20 cellular contexts compared by ENCODE assay signal in the genomic region with DNA sequence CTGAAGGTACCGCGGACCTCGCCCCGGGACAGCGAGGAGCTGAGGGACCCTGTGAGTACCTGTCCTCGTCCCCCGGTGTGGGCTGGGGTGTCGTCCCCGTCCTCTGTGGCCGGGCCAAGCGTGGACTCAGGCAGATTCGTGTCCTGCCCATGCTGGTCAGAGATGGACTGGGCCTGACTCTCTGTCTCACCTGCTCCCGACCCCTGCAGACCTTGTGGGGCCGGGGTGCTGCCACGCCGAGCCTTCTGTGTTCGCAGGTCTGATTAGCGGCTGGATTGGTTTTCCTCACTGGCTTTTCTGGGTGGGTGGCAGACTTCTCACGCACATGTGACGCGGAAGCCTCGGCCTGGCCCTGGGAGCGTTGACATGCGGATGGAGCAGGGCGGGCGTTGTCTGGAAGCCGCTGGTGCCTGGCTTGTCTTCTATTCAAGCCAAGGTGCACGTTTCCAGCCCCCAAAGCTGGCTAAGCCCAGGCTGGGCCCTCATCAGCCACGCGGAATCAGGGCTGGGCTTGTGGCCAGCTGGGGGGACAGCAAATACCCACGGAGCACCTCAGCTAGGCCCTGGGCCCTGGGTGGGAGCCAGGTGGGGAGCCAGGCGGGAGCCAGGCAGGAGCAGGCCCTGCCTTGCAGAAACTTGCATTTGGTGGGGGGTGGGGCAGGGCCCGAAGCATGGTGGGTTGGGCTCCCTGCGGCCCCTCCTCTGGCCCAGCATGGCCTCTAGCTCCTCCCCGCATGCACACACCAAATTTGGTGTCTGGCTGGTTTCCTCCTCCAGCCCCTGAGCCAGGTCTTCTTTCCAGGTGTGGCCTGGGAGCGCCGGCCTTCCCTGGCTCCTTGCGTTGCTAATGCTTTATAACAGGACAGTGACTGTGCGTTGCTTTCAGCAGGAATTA. TPM values are rescaled to one million over a fixed set of nuclear protein-coding genes. Genes with fewer than 3 reads are reported as not detected.
DNase-seq lines count a peak whose midpoint lies in the region; FAIRE-seq and TF ChIP-seq lines count a peak whose summit lies in the region.
"Had no signal": no experiment of that assay in that cellular context is flagged by ENCODE, and none has a peak within 500 bp of the region (broad histone marks: within the 10 kb centered on the region; RNA-seq: fewer than 3 reads in every experiment).

No MANE protein-coding gene starts in this region.

- POLR2A ChIA-PET in MCF 10A (lab: Yijun Ruan, JAX), result no interaction called here

- WGBS in mammary epithelial cell (ENCODE audit: low coverage, missing lambda C conversion rate), result 23% methylated on average over 27 of the region's 39 CpGs

- H3K9me3 Mint-ChIP-seq in MCF 10A (ENCODE audit: unreplicated experiment), result no peaks in the 10 kb centered on the region
- H3K9me3 Mint-ChIP-seq: activated naive CD4-positive, alpha-beta T cell treated with anti-CD3 and anti-CD28 coated beads, Interleukin-2, amount 50 U/mL, for 72 hours; naive thymus-derived CD4-positive, alpha-beta T cell had no signal

- H3K79me2 ChIP-seq in mammary epithelial cell (ENCODE audit: insufficient read depth, low read length) (no peaks in the 10 kb centered on the region), keratinocyte (ENCODE audit: control insufficient read depth, insufficient read depth, low read length) (no peaks in the 10 kb centered on the region)

- H3K27ac Mint-ChIP-seq in MCF 10A (ENCODE audit: low read depth, unreplicated experiment), result no peak overlapping the region
- H3K27ac Mint-ChIP-seq: activated naive CD4-positive, alpha-beta T cell treated with anti-CD3 and anti-CD28 coated beads, Interleukin-2, amount 50 U/mL, for 72 hours; CD8-positive, alpha-beta memory T cell; naive thymus-derived CD4-positive, alpha-beta T cell; T-helper 17 cell had no signal

- peak; percentile 84 for FAIRE-seq in keratinocyte (lab: Jason Lieb, UNC)
- peak; percentile 17 for FAIRE-seq in urothelium cell line (lab: Jason Lieb, UNC)

- H3K4me2 ChIP-seq in mammary epithelial cell (ENCODE audit: insufficient read depth, low read depth, low read length) (peak overlapping the region; percentile 78), keratinocyte (ENCODE audit: control insufficient read depth, extremely low read depth, insufficient read depth, low read depth, low read length) (peak overlapping the region; percentile 62)

- in situ Hi-C loops in mammary epithelial cell (cut with MboI; ENCODE audit: low sequenced_read_pairs in 2 of 2), result no loop called here

- no peaks in the 10 kb centered on the region for H4K20me1 ChIP-seq in mammary epithelial cell (ENCODE audit: insufficient read depth, low read length)
- H4K20me1 ChIP-seq in keratinocyte (ENCODE audit: control insufficient read depth, extremely low read depth, insufficient read depth, low read length), result no peaks in the 10 kb centered on the region

- CTCF ChIA-PET in MCF 10A (lab: Yijun Ruan, JAX) (interaction anchor here (0.6 kb wide), 1 partner anchor 40 kb away, joined by 4 read pairs; no protein-coding TSS in a partner anchor), mammary epithelial cell (lab: Charles Lee; ENCODE audit: low non-redundant PET) (interaction anchor here (0.7 kb wide), 1 partner anchor 64 kb away, joined by 3 read pairs; no protein-coding TSS in a partner anchor)

- H3K27ac ChIP-seq in breast epithelium, result peak overlapping the region; percentile 62 to 74
- H3K27ac ChIP-seq in mammary epithelial cell (ENCODE audit: insufficient read depth, low read depth, low read length), result peak overlapping the region; percentile 21
- H3K27ac ChIP-seq in keratinocyte (ENCODE audit: control insufficient read depth, insufficient read depth, low read length), result peak overlapping the region; percentile 74
- H3K27ac ChIP-seq: tibial nerve had no signal

- H3K4me1 ChIP-seq in breast epithelium (no peaks in the 10 kb centered on the region), mammary epithelial cell (ENCODE audit: insufficient read depth, low read length) (peaks cover 36% of the 10 kb centered on the region), keratinocyte (ENCODE audit: control insufficient read depth, extremely low read depth, insufficient read depth, low read length) (peaks cover 33% of the 10 kb centered on the region)

- H3K4me3 ChIP-seq in breast epithelium (peak overlapping the region in 2 of 3 donors; percentile 16 to 31), mammary epithelial cell (replicated peaks in 1 of 3; ENCODE audit: insufficient read depth in 1 of 3, low read depth in 2 of 3, low read length in 3 of 3) (peak overlapping the region in 1 of 3 experiments; percentile 16), keratinocyte (ENCODE audit: control insufficient read depth in 2 of 3, extremely low read depth in 1 of 3, insufficient read depth in 2 of 3, low read depth in 1 of 3, low read length in 3 of 3) (peak overlapping the region; percentile 1 to 40 (median 35))
- H3K4me3 ChIP-seq: tibial nerve had no signal

- TF ChIP-seq CTCF in breast epithelium (IDR thresholded peaks at IDR 0.05) (no peak), MCF 10A (IDR thresholded peaks at IDR 0.05; ENCODE audit: unreplicated experiment) (no peak), mammary epithelial cell (conservative IDR thresholded peaks at IDR 0.05 in 1 of 2, IDR thresholded peaks at IDR 0.05 in 1 of 2; ENCODE audit: extremely low read depth in 1 of 2, insufficient read depth in 1 of 2, low read depth in 1 of 2, low read length in 2 of 2) (no peak), keratinocyte (optimal IDR thresholded peaks at IDR 0.05 in 1 of 3, IDR thresholded peaks at IDR 0.05 in 1 of 3, conservative IDR thresholded peaks at IDR 0.05 in 1 of 3; ENCODE audit: extremely low read depth in 1 of 3, insufficient read depth in 2 of 3, low read length in 3 of 3) (no peak)

- H2AFZ ChIP-seq in mammary epithelial cell (ENCODE audit: low read depth, low read length), result peak overlapping the region; percentile 87
- H2AFZ ChIP-seq in keratinocyte (ENCODE audit: control insufficient read depth, low read length), result peak overlapping the region; percentile 78

- peaks cover 5% of the 10 kb centered on the region for H3K9me1 ChIP-seq in keratinocyte (ENCODE audit: control insufficient read depth, extremely low read depth, insufficient read depth, low read length)

- H3K36me3 Mint-ChIP-seq in MCF 10A (ENCODE audit: insufficient read depth, unreplicated experiment), result peaks cover 5% of the 10 kb centered on the region
- H3K36me3 Mint-ChIP-seq: activated naive CD4-positive, alpha-beta T cell treated with anti-CD3 and anti-CD28 coated beads, Interleukin-2, amount 50 U/mL, for 72 hours had no signal

- BruUV-seq in MCF 10A (replicated peaks; lab: Mats Ljungman, UMichigan) (no TSS peak), mammary epithelial cell (replicated peaks; lab: Mats Ljungman, UMichigan) (no TSS peak)

- H3K9ac ChIP-seq in mammary epithelial cell (ENCODE audit: insufficient read depth, low read length) (peak overlapping the region; percentile 22), keratinocyte (ENCODE audit: control insufficient read depth, extremely low read depth, insufficient read depth, low read length) (peak overlapping the region; percentile 64)

- no peak overlapping the region for H3K4me3 Mint-ChIP-seq in MCF 10A (ENCODE audit: unreplicated experiment)
- H3K4me3 Mint-ChIP-seq: CD8-positive, alpha-beta memory T cell; naive thymus-derived CD4-positive, alpha-beta T cell; T-helper 17 cell had no signal

- H3K9me3 ChIP-seq in breast epithelium, result no peaks in the 10 kb centered on the region
- H3K9me3 ChIP-seq in mammary epithelial cell (replicated peaks; ENCODE audit: insufficient read depth, low read length), result no peaks in the 10 kb centered on the region
- H3K9me3 ChIP-seq in keratinocyte (ENCODE audit: control insufficient read depth, low read depth, low read length), result no peaks in the 10 kb centered on the region
- H3K9me3 ChIP-seq: tibial nerve had no signal

- intact Hi-C loops in breast epithelium (cut with DNase I; ENCODE audit: low total_unique reads), result no loop called here
- intact Hi-C loops in MCF 10A (cut with micrococcal nuclease), result no loop called here
- intact Hi-C loops in mammary epithelial cell (cut with micrococcal nuclease), result no loop called here

- no peak for TF ChIP-seq POLR2A in breast epithelium (IDR thresholded peaks at IDR 0.05)

- DNase-seq in breast epithelium (ENCODE audit: low spot score in 2 of 2) (peak in 1 of 2 donors; percentile 84), MCF 10A (ENCODE audit: unreplicated experiment) (no peak), mammary epithelial cell (peak; percentile 81), keratinocyte (ENCODE audit: low read depth, low spot score) (peak; percentile 76), urothelium cell line (ENCODE audit: low spot score) (no peak), activated gamma-delta T cell (lab: John Stamatoyannopoulos, UW) (no peak), NCI-H146 treated with DMSO at 0.1 percent for 48 hours (lab: John Stamatoyannopoulos, UW; ENCODE audit: unreplicated experiment) (no peak)
- DNase-seq in stimulated activated CD8-positive, alpha-beta memory T cell treated with anti-CD3 and anti-CD28 coated beads, Interleukin-4, amount 100 ng/mL, for 48 hours, result no peak
- DNase-seq: activated CD4-positive, alpha-beta T cell treated with anti-CD3 and anti-CD28 coated beads for 1 hour; caudate nucleus; CD8-positive, alpha-beta memory T cell; GF-D8; KBM-7; naive thymus-derived CD4-positive, alpha-beta T cell; NCI-H1694; NCI-H526; stimulated activated CD4-positive, alpha-beta T cell treated with anti-CD3 and anti-CD28 coated beads, Interleukin-2, amount 100 ng/mL, for 48 hours had no signal

- peaks cover 5% of the 10 kb centered on the region for H3K4me1 Mint-ChIP-seq in MCF 10A (ENCODE audit: insufficient read depth, unreplicated experiment)
- H3K4me1 Mint-ChIP-seq: CD8-positive, alpha-beta memory T cell had no signal

- dilution Hi-C loops in mammary epithelial cell (cut with HindIII; ENCODE audit: low sequenced_read_pairs) (no loop called here), keratinocyte (cut with MboI; ENCODE audit: extremely low pct_ligation_motif_present, low sequenced_read_pairs) (no loop called here)

- H3K36me3 ChIP-seq in breast epithelium, result no peaks in the 10 kb centered on the region
- H3K36me3 ChIP-seq in mammary epithelial cell (ENCODE audit: insufficient read depth, low read length), result no peaks in the 10 kb centered on the region
- H3K36me3 ChIP-seq in keratinocyte (ENCODE audit: control insufficient read depth in 2 of 2, extremely low read depth in 1 of 2, insufficient read depth in 2 of 2, low read length in 2 of 2), result no peaks in the 10 kb centered on the region

- H3K27me3 ChIP-seq in breast epithelium, result no peaks in the 10 kb centered on the region
- H3K27me3 ChIP-seq in mammary epithelial cell (ENCODE audit: insufficient read depth, low read length), result no peaks in the 10 kb centered on the region
- H3K27me3 ChIP-seq in keratinocyte (ENCODE audit: control insufficient read depth, extremely low read depth, insufficient read depth, low read length), result no peaks in the 10 kb centered on the region
- H3K27me3 ChIP-seq: tibial nerve had no signal

- H3K27me3 Mint-ChIP-seq in MCF 10A (ENCODE audit: insufficient read depth, unreplicated experiment), result no peaks in the 10 kb centered on the region
- H3K27me3 Mint-ChIP-seq: CD8-positive, alpha-beta memory T cell; naive thymus-derived CD4-positive, alpha-beta T cell; T-helper 17 cell had no signal

RNA-seq across cellular contexts. Expression of gene GRAMD4, which starts 7.0 kb away (rescaled TPM):
- 10 to 100 TPM; 28.4 to 85.6 (median 61.0) TPM for total RNA-seq in breast epithelium
- 15.6 and 23.7 TPM in 2 replicates for total RNA-seq in MCF 10A (2022)
- 10 to 100 TPM; 19.2 to 58.8 TPM for total RNA-seq in mammary epithelial cell
- polyA plus RNA-seq in mammary epithelial cell, result 17.7 TPM
- 3.0 TPM for polyA minus RNA-seq in mammary epithelial cell
- polyA plus RNA-seq in keratinocyte, result 15.4 to 18.4 TPM (median 17.3 TPM) in 3 replicates
- 21.6 TPM for polyA plus RNA-seq in keratinocyte (2011; ENCODE audit: low read depth)
- 8.0 and 9.5 TPM in 2 replicates for polyA plus RNA-seq in keratinocyte (2011; cell fraction: cytosol; rRNA removed)
- 19.9 and 23.1 TPM in 2 replicates for polyA plus RNA-seq in keratinocyte (2011; cell fraction: nucleus; rRNA removed)
- 11.9 and 14.8 TPM in 2 replicates for polyA plus RNA-seq in keratinocyte (2012; ENCODE audit: low replicate concordance)
- 15.3 to 27.9 TPM (median 25.4 TPM) in 3 replicates for polyA minus RNA-seq in keratinocyte
- polyA minus RNA-seq in keratinocyte (2011; cell fraction: cytosol; rRNA and poly(A)+ RNA removed), result 19.8 TPM
- 19.4 and 39.2 TPM in 2 replicates for polyA minus RNA-seq in keratinocyte (2011; cell fraction: nucleus; rRNA and poly(A)+ RNA removed)

Comparison
In these comparisons a context has a peak if more than half of its experiments do, and no peak if none do; other contexts are left out.
1. DNase-seq: peak in mammary epithelial cell (single experiment) and keratinocyte (single experiment); none in MCF 10A (single experiment), urothelium cell line (single experiment), activated gamma-delta T cell (single experiment), NCI-H146 treated with DMSO at 0.1 percent for 48 hours (single experiment) and stimulated activated CD8-positive, alpha-beta memory T cell treated with anti-CD3 and anti-CD28 coated beads, Interleukin-4, amount 100 ng/mL, for 48 hours (single experiment).
2. H3K27ac ChIP-seq: peak in every context shown above with its lines; median percentile 74 in keratinocyte; 68 in breast epithelium; 21 in mammary epithelial cell.